Comparison of ENCODE assay signal across 7 cellular contexts in the genomic region with DNA sequence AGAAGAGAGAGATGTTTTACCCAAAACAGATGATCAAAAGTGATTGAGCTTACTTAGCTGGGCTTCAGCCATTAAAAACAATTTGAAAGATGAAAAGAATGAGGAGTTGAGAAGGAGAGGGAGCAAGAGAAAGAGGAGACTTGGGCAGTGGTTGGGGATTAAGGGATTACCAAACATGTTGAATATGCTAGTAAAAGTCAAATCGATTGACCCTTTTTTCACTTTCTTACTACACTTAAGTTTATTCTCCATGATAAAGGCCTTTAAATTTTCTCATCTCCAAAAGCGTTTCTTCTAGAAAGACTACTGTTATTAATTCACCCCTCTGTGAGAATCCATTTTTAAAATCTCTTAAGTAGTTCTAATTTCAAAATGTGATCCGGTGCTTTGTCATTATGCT.
"Had no signal": no experiment of that assay in that cellular context is flagged by ENCODE, and none has a peak within 500 bp of the region (broad histone marks: within the 10 kb centered on the region; RNA-seq: fewer than 3 reads in every experiment).

No MANE protein-coding gene starts in this region.

- H3K4me2 ChIP-seq: GM23338 had no signal

- H3K4me3 ChIP-seq: GM23338, K562 had no signal

- FAIRE-seq: HTR-8/SVneo, K562 had no signal

- DNase-seq: H7, HCEC 1CT, IMR-90, KG1 had no signal
